ENCODE assay signal across 11 cellular contexts in the genomic region with DNA sequence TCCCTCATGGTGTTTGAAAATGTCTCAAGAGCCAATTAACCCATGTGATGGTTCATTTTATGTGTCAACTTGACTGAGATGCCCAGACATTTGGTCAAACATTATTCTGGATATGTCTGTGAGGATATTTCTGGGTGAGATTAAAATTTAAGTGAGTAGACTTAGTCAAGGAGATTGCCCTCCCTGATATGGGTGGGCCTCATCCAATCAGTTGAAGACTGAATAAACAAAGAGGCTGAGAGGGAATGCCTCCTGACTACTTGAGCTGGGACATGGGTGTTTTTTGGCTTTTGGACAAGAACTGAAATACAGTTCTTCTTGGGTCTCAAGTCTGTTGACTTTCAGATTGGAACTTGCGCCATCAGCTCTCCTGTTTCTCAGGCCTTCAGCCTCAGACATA.
"Had no signal": no experiment of that assay in that cellular context is flagged by ENCODE, and none has a peak within 500 bp of the region (broad histone marks: within the 10 kb centered on the region; RNA-seq: fewer than 3 reads in every experiment).

No MANE protein-coding gene starts in this region.

- FAIRE-seq: H1, H54 had no signal

- ATAC-seq: GM23338, HCT116 had no signal

- H3K27ac ChIP-seq: GM23248 had no signal

- H3K4me3 ChIP-seq: GM23248, GM23338, HAP-1 had no signal

- H3K4me2 ChIP-seq: GM23338 had no signal

- H3K9me3 ChIP-seq: HAP-1 had no signal

- H3K4me1 ChIP-seq: HAP-1 had no signal

- H3K9ac ChIP-seq: GM23248 had no signal

- H2AFZ ChIP-seq: GM23248, GM23338 had no signal

- H3K36me3 ChIP-seq: HAP-1 had no signal

- DNase-seq: GM23248, GOT3, H7, H9, HCEC 1CT, HFFc6 had no signal
